ENCODE assay signal across 1 cellular context in genomic region chr9:16214677-16215076, GRCh38.
TF ChIP-seq lines count a peak whose summit lies in the region.

No MANE protein-coding gene starts in this region.

TF ChIP-seq in HepG2, 621 proteins besides CTCF, POLR2A, EP300 and RAD21 (continued from another document):
- TF ChIP-seq ZNF691 (CRISPR knock-in tag; IDR thresholded peaks at IDR 0.05; ENCODE audit: borderline replicate concordance, low read depth): no peak
- TF ChIP-seq ZNF17 (CRISPR knock-in tag; IDR thresholded peaks at IDR 0.05): no peak
- TF ChIP-seq SAFB2 (CRISPR knock-in tag; IDR thresholded peaks at IDR 0.05; ENCODE audit: borderline replicate concordance, low read depth): no peak
- no peak for TF ChIP-seq TBL1XR1 (IDR thresholded peaks at IDR 0.05; ENCODE audit: borderline replicate concordance, low read length, partially characterized antibody)
